Comparison of ENCODE assay signal across 2 cellular contexts in the genomic region with DNA sequence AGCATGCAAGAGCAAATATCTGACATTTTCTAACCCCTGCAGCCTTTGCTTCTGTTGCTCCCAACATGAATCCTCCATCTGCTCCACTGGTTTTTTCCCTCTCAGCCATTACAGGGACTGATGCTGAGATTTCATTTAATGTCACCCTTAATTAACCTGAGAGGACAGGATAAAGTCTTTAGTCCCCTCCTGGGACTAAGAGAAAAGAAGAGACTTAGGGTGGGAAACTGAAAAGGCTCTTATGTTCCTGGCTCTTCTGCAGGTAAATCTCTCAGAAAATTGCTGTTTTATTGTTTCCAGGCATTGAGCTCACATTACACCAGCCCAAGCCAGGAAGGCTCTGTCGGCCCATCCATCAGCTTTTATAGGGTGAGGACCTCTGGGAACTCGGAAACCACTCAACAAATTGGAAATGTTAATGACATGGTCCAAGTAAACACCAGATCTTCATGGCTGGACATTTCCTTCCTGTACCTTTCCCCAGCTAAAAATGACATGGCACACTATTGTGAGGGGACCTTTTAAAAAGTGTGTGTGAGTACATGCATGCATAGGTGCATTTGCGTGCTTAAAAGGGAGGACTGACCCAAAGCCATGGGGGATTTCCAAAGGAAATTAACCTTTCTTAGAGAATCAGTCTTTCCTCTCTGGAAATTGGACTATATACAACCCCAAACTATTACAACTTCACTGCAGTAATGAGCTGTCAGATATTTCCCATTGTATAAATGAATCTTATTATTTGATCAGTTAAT.
A peak's percentile ranks its signal among the peaks of the same experiment; 100 is the strongest.
TF ChIP-seq lines count a peak whose summit lies in the region.

No MANE protein-coding gene starts in this region.

TF ChIP-seq in HEK293, 187 proteins besides CTCF, POLR2A, EP300 and RAD21 (continued from another document):
- TF ChIP-seq ZNF521 (tag by site-specific recombination; IDR thresholded peaks at IDR 0.05): no peak
- no peak for TF ChIP-seq HOXC10 (CRISPR knock-in tag; IDR thresholded peaks at IDR 0.05)
- TF ChIP-seq ZNF423 (tag by site-specific recombination; IDR thresholded peaks at IDR 0.05): no peak
- TF ChIP-seq, protein P1, sequence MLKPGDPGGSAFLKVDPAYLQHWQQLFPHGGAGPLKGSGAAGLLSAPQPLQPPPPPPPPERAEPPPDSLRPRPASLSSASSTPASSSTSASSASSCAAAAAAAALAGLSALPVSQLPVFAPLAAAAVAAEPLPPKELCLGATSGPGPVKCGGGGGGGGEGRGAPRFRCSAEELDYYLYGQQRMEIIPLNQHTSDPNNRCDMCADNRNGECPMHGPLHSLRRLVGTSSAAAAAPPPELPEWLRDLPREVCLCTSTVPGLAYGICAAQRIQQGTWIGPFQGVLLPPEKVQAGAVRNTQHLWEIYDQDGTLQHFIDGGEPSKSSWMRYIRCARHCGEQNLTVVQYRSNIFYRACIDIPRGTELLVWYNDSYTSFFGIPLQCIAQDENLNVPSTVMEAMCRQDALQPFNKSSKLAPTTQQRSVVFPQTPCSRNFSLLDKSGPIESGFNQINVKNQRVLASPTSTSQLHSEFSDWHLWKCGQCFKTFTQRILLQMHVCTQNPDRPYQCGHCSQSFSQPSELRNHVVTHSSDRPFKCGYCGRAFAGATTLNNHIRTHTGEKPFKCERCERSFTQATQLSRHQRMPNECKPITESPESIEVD (tag by site-specific recombination; IDR thresholded peaks at IDR 0.05): peak; percentile 39; the same call in 1 of the 2 replicates
- TF ChIP-seq, protein P2, sequence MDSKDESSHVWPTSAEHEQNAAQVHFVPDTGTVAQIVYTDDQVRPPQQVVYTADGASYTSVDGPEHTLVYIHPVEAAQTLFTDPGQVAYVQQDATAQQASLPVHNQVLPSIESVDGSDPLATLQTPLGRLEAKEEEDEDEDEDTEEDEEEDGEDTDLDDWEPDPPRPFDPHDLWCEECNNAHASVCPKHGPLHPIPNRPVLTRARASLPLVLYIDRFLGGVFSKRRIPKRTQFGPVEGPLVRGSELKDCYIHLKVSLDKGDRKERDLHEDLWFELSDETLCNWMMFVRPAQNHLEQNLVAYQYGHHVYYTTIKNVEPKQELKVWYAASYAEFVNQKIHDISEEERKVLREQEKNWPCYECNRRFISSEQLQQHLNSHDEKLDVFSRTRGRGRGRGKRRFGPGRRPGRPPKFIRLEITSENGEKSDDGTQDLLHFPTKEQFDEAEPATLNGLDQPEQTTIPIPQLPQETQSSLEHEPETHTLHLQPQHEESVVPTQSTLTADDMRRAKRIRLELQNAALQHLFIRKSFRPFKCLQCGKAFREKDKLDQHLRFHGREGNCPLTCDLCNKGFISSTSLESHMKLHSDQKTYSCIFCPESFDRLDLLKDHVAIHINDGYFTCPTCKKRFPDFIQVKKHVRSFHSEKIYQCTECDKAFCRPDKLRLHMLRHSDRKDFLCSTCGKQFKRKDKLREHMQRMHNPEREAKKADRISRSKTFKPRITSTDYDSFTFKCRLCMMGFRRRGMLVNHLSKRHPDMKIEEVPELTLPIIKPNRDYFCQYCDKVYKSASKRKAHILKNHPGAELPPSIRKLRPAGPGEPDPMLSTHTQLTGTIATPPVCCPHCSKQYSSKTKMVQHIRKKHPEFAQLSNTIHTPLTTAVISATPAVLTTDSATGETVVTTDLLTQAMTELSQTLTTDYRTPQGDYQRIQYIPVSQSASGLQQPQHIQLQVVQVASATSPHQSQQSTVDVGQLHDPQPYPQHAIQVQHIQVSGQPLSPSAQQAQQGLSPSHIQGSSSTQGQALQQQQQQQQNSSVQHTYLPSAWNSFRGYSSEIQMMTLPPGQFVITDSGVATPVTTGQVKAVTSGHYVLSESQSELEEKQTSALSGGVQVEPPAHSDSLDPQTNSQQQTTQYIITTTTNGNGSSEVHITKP (tag by site-specific recombination; IDR thresholded peaks at IDR 0.05): 0 out of 2 replicates have a peak, but pooled peaks have one; percentile 9
- TF ChIP-seq GLIS2 (tag by site-specific recombination; IDR thresholded peaks at IDR 0.05): no peak

TF ChIP-seq in GM12878, 131 proteins besides CTCF, POLR2A, EP300 and RAD21 (continued from another document):
- TF ChIP-seq SMAD1 (IDR thresholded peaks at IDR 0.05; ENCODE audit: low read depth, partially characterized antibody): no peak
- 0 out of 2 replicates have a peak, but pooled peaks have one; percentile 15 for TF ChIP-seq JUNB (IDR thresholded peaks at IDR 0.05)
- TF ChIP-seq KDM1A (IDR thresholded peaks at IDR 0.05; ENCODE audit: borderline replicate concordance): no peak
- TF ChIP-seq RB1 (IDR thresholded peaks at IDR 0.05; ENCODE audit: borderline replicate concordance): no peak
- no peak for TF ChIP-seq NR2C1 (IDR thresholded peaks at IDR 0.05)
